ENCODE assay signal across 34 cellular contexts in genomic region chr4:118005883-118006282, GRCh38. TPM values are rescaled to one million over a fixed set of nuclear protein-coding genes. Genes with fewer than 3 reads are reported as not detected.
DNase-seq lines count a peak whose midpoint lies in the region; ATAC-seq, FAIRE-seq and TF ChIP-seq lines count a peak whose summit lies in the region.
"Had no signal": no experiment of that assay in that cellular context is flagged by ENCODE, and none has a peak within 500 bp of the region (broad histone marks: within the 10 kb centered on the region; RNA-seq: fewer than 3 reads in every experiment).

No MANE protein-coding gene starts in this region.

- DNase-seq in PC-3 = no peak
- DNase-seq in H1 (ENCODE audit: low read depth in 1 of 2, low spot score in 2 of 2) = no peak
- DNase-seq in nephron progenitor cell = no peak
- no peak for DNase-seq in activated T-helper 2 cell treated with anti-CD3 and anti-CD28 coated beads, Interferon-gamma antibody, Interleukin-2, Interleukin-4, amounts not matched to agents 10 μg/mL and 5 μg/mL and 100 μg/mL, durations not matched to agents 14 hours and 24 hours and 36 hours (ENCODE audit: low spot score)
- DNase-seq in pons (ENCODE audit: low spot score) = no peak
- DNase-seq in DMS79 (lab: John Stamatoyannopoulos, UW) = no peak
- no peak for DNase-seq in esophagus squamous epithelium (lab: John Stamatoyannopoulos, UW)
- DNase-seq: ACHN; activated effector memory CD4-positive, alpha-beta T cell treated with anti-CD3 and anti-CD28 coated beads, Interleukin-2, amount 50 U/mL, for 16 hours; activated naive CD8-positive, alpha-beta T cell treated with anti-CD3 and anti-CD28 coated beads, Interleukin-2, amount 10 ng/mL, durations not matched to agents 7 days and 5 days; dermis blood vessel endothelial cell; HFFc6; islet precursor cell; left ventricle myocardium inferior; MV-4-11; naive thymus-derived CD8-positive, alpha-beta T cell; NCI-H1694; NCI-H526 treated with DMSO at 0.1 percent for 48 hours; stimulated activated CD4-positive, alpha-beta T cell treated with anti-CD3 and anti-CD28 coated beads, Interleukin-2, amount 100 ng/mL, for 24 hours; trophoblast cell had no signal

- H4K8ac ChIP-seq in H1 (ENCODE audit: extremely low read depth, insufficient read depth, low read length) = no peak overlapping the region

- no peak overlapping the region for H3K56ac ChIP-seq in H1 (replicated peaks; ENCODE audit: insufficient read length, low read depth, low read length)

- no peak overlapping the region for H3K4me3 Mint-ChIP-seq in nephron progenitor cell
- no peak overlapping the region for H3K4me3 Mint-ChIP-seq in activated T-helper 2 cell treated with anti-CD3 and anti-CD28 coated beads, Interferon-gamma antibody, Interleukin-2, Interleukin-4, amounts not matched to agents 10 μg/mL and 5 μg/mL and 100 μg/mL, durations not matched to agents 14 hours and 24 hours and 36 hours (ENCODE audit: low read depth)
- H3K4me3 Mint-ChIP-seq: activated naive CD8-positive, alpha-beta T cell treated with anti-CD3 and anti-CD28 coated beads, Interleukin-2, amount 10 ng/mL, durations not matched to agents 7 days and 5 days; central memory CD8-positive, alpha-beta T cell; HFFc6; mesothelial cell of epicardium; naive thymus-derived CD8-positive, alpha-beta T cell had no signal

- H3K23ac ChIP-seq in H1 (ENCODE audit: insufficient read length) = no peak overlapping the region

- H3K4me3 ChIP-seq in PC-3 (ENCODE audit: low read length) = no peak overlapping the region
- no peak overlapping the region for H3K4me3 ChIP-seq in H1 (ENCODE audit: extremely low read depth in 1 of 4, insufficient read depth in 2 of 4, low read depth in 3 of 4, low read length in 4 of 4)
- no peak overlapping the region for H3K4me3 ChIP-seq in esophagus squamous epithelium
- H3K4me3 ChIP-seq: ascending aorta, BLaER1, left ventricle myocardium inferior, SJSA1, smooth muscle cell had no signal

- no TSS peak for BruUV-seq in PC-3 (replicated peaks; lab: Mats Ljungman, UMichigan)

- TF ChIP-seq CTCF in GM12872 (IDR thresholded peaks at IDR 0.05; ENCODE audit: insufficient read depth, low read depth, low read length) (peak; percentile 19; the same call in 1 of the 3 replicates), PC-3 (conservative IDR thresholded peaks at IDR 0.05; ENCODE audit: low read depth, low read length) (0 out of 2 replicates have a peak, but pooled peaks have one; percentile 9), H1 (IDR thresholded peaks at IDR 0.05; ENCODE audit: control extremely low read depth in 1 of 3, insufficient read depth in 1 of 3, low read depth in 1 of 3, low read length in 3 of 3) (peak in 2 of 3 experiments; percentile 43 to 55; a peak in 2 of 4 replicates), nephron progenitor cell (IDR thresholded peaks at IDR 0.05) (peak; percentile 25), esophagus squamous epithelium (IDR thresholded peaks at IDR 0.05) (no peak)

- no peak overlapping the region for H3K4ac ChIP-seq in H1 (replicated peaks; ENCODE audit: insufficient read length, low read depth, low read length)

- no peaks in the 10 kb centered on the region for H3K36me3 ChIP-seq in PC-3 (ENCODE audit: low read depth, low read length)
- H3K36me3 ChIP-seq in H1 (ENCODE audit: control insufficient read depth in 2 of 4, insufficient read depth in 4 of 4, low read length in 3 of 4) = no peaks in the 10 kb centered on the region
- no peaks in the 10 kb centered on the region for H3K36me3 ChIP-seq in esophagus squamous epithelium
- H3K36me3 ChIP-seq: ascending aorta, BLaER1, left ventricle myocardium inferior, SJSA1 had no signal

- TF ChIP-seq RAD21 in H1 (IDR thresholded peaks at IDR 0.05 in 1 of 2, conservative IDR thresholded peaks at IDR 0.05 in 1 of 2; ENCODE audit: low read depth in 2 of 2, low read length in 2 of 2) = peak; percentile 63 to 68

- H3K9me3 ChIP-seq in PC-3 (ENCODE audit: low read length) (no peaks in the 10 kb centered on the region), H1 (ENCODE audit: insufficient read depth in 2 of 2, low read depth in 1 of 2, low read length in 1 of 2) (no peaks in the 10 kb centered on the region), esophagus squamous epithelium (no peaks in the 10 kb centered on the region)
- H3K9me3 ChIP-seq: ascending aorta, BLaER1, left ventricle myocardium inferior, SJSA1 had no signal

- H2AFZ ChIP-seq in PC-3 (ENCODE audit: low read length) (no peak overlapping the region), H1 (ENCODE audit: low read length) (peak overlapping the region; percentile 84; the same call in 1 of the 2 replicates)

- no peak overlapping the region for H2BK15ac ChIP-seq in H1 (ENCODE audit: low read length)

- no peak overlapping the region for H2BK12ac ChIP-seq in H1 (ENCODE audit: low read depth, low read length)

- H4K5ac ChIP-seq in H1 (ENCODE audit: insufficient read length, low read depth, low read length) = no peak overlapping the region

- H3K4me1 Mint-ChIP-seq in nephron progenitor cell = no peaks in the 10 kb centered on the region
- no peaks in the 10 kb centered on the region for H3K4me1 Mint-ChIP-seq in activated T-helper 2 cell treated with anti-CD3 and anti-CD28 coated beads, Interferon-gamma antibody, Interleukin-2, Interleukin-4, amounts not matched to agents 10 μg/mL and 5 μg/mL and 100 μg/mL, durations not matched to agents 14 hours and 24 hours and 36 hours (ENCODE audit: low read depth)
- H3K4me1 Mint-ChIP-seq: activated naive CD8-positive, alpha-beta T cell treated with anti-CD3 and anti-CD28 coated beads, Interleukin-2, amount 10 ng/mL, durations not matched to agents 7 days and 5 days; central memory CD8-positive, alpha-beta T cell; mesothelial cell of epicardium; naive thymus-derived CD8-positive, alpha-beta T cell had no signal

- peak; percentile 57 for FAIRE-seq in H1 (lab: Jason Lieb, UNC)
- FAIRE-seq: endometrium, GM18507, TTC549 had no signal

- H3K4me1 ChIP-seq in PC-3 (ENCODE audit: insufficient read depth, low read length) (no peaks in the 10 kb centered on the region), H1 (replicated peaks in 1 of 4; ENCODE audit: control insufficient read depth in 3 of 4, insufficient read depth in 4 of 4, low read length in 3 of 4) (no peaks in the 10 kb centered on the region), esophagus squamous epithelium (no peaks in the 10 kb centered on the region)
- H3K4me1 ChIP-seq: ascending aorta, BLaER1, left ventricle myocardium inferior, SJSA1 had no signal

- H2BK120ac ChIP-seq in H1 (replicated peaks; ENCODE audit: low read depth, low read length) = no peak overlapping the region

- H3K14ac ChIP-seq in H1 (ENCODE audit: insufficient read length) = no peak overlapping the region

- no peaks in the 10 kb centered on the region for H4K20me1 ChIP-seq in PC-3 (ENCODE audit: low read length)
- no peaks in the 10 kb centered on the region for H4K20me1 ChIP-seq in H1 (replicated peaks in 1 of 2; ENCODE audit: control insufficient read depth in 1 of 2, insufficient read depth in 2 of 2, low read length in 2 of 2)
- H4K20me1 ChIP-seq: BLaER1 had no signal

- H3K36me3 Mint-ChIP-seq in nephron progenitor cell (ENCODE audit: low read depth) = no peaks in the 10 kb centered on the region
- no peaks in the 10 kb centered on the region for H3K36me3 Mint-ChIP-seq in activated T-helper 2 cell treated with anti-CD3 and anti-CD28 coated beads, Interferon-gamma antibody, Interleukin-2, Interleukin-4, amounts not matched to agents 10 μg/mL and 5 μg/mL and 100 μg/mL, durations not matched to agents 14 hours and 24 hours and 36 hours (ENCODE audit: low read depth)
- H3K36me3 Mint-ChIP-seq: activated naive CD8-positive, alpha-beta T cell treated with anti-CD3 and anti-CD28 coated beads, Interleukin-2, amount 10 ng/mL, durations not matched to agents 7 days and 5 days; mesothelial cell of epicardium; naive thymus-derived CD8-positive, alpha-beta T cell had no signal

- no peak for TF ChIP-seq EP300 in H1 (IDR thresholded peaks at IDR 0.05; ENCODE audit: borderline replicate concordance in 1 of 2, low read depth in 2 of 2, low read length in 2 of 2)

- 79% methylated on average over 3 of the region's 3 CpGs; no CpG with 5 or more reads in 1 of the 2 experiments for WGBS in H1 (ENCODE audit: extremely low coverage in 1 of 2, insufficient coverage in 1 of 2, insufficient read length in 1 of 2, insufficient replicate concordance in 2 of 2, low coverage in 1 of 2, low lambda C conversion rate in 2 of 2, missing lambda C conversion rate in 1 of 2), 2 experiments
- WGBS in esophagus squamous epithelium, 2 donors = 72 to 73% methylated on average over 3 of the region's 3 CpGs

- no peak overlapping the region for H3K18ac ChIP-seq in H1 (ENCODE audit: extremely low read depth, low read length)

- no peak overlapping the region for H3K4me2 ChIP-seq in PC-3 (ENCODE audit: low read length)
- no peak overlapping the region for H3K4me2 ChIP-seq in H1 (ENCODE audit: insufficient read depth in 1 of 2, low read depth in 2 of 2, low read length in 2 of 2)
- H3K4me2 ChIP-seq: BLaER1, smooth muscle cell had no signal

- peak overlapping the region; percentile 26 for H3K27ac Mint-ChIP-seq in nephron progenitor cell
- no peak overlapping the region for H3K27ac Mint-ChIP-seq in activated T-helper 2 cell treated with anti-CD3 and anti-CD28 coated beads, Interferon-gamma antibody, Interleukin-2, Interleukin-4, amounts not matched to agents 10 μg/mL and 5 μg/mL and 100 μg/mL, durations not matched to agents 14 hours and 24 hours and 36 hours
- H3K27ac Mint-ChIP-seq: activated naive CD8-positive, alpha-beta T cell treated with anti-CD3 and anti-CD28 coated beads, Interleukin-2, amount 10 ng/mL, durations not matched to agents 7 days and 5 days; HFFc6; mesothelial cell of epicardium; naive thymus-derived CD8-positive, alpha-beta T cell had no signal

- POLR2A ChIA-PET in PC-3 (lab: Charles Lee; ENCODE audit: unreplicated experiment) (no interaction called here), H1 (lab: Charles Lee; ENCODE audit: partially characterized antibody) (no interaction called here)

- no peaks in the 10 kb centered on the region for H3K27me3 ChIP-seq in PC-3 (ENCODE audit: low read length)
- peaks cover 0 to 1% (median 0%) of the 10 kb centered on the region in 4 experiments; a peak in 1 of 7 replicates for H3K27me3 ChIP-seq in H1 (replicated peaks in 1 of 4; ENCODE audit: control insufficient read depth in 3 of 4, extremely low read depth in 1 of 4, insufficient read depth in 3 of 4, low read length in 3 of 4)
- H3K27me3 ChIP-seq in esophagus squamous epithelium = no peaks in the 10 kb centered on the region
- H3K27me3 ChIP-seq: ascending aorta, BLaER1, SJSA1 had no signal

- no peaks in the 10 kb centered on the region for H3K79me2 ChIP-seq in PC-3 (ENCODE audit: low read length)
- no peaks in the 10 kb centered on the region for H3K79me2 ChIP-seq in H1 (ENCODE audit: control insufficient read depth in 1 of 2, insufficient read depth in 2 of 2, low read length in 2 of 2)

- H3K27ac ChIP-seq in PC-3 (ENCODE audit: low read length) (no peak overlapping the region), H1 (ENCODE audit: low read depth, low read length) (no peak overlapping the region), esophagus squamous epithelium (no peak overlapping the region)
- H3K27ac ChIP-seq: ascending aorta, BLaER1, HL-60, left ventricle myocardium inferior, SJSA1 had no signal

- H2BK20ac ChIP-seq in H1 (ENCODE audit: low read length) = no peak overlapping the region

- ATAC-seq in PC-3 = no peak
- ATAC-seq: naive thymus-derived CD8-positive, alpha-beta T cell had no signal

- intact Hi-C loops in PC-3 (cut with micrococcal nuclease) = no loop called here
- intact Hi-C loops in activated T-helper 2 cell treated with anti-CD3 and anti-CD28 coated beads, Interferon-gamma antibody, Interleukin-2, Interleukin-4, amounts not matched to agents 10 μg/mL and 5 μg/mL and 100 μg/mL, durations not matched to agents 14 hours and 24 hours and 36 hours (cut with micrococcal nuclease) = no loop called here
- intact Hi-C loops in esophagus squamous epithelium (cut with DNase I) = no loop called here

- H3K23me2 ChIP-seq in H1 (ENCODE audit: low read depth, low read length) = no peaks in the 10 kb centered on the region

- TF ChIP-seq POLR2A in H1 (IDR thresholded peaks at IDR 0.05; ENCODE audit: control extremely low read depth in 1 of 2, low read depth in 2 of 2, low read length in 2 of 2) (no peak), esophagus squamous epithelium (IDR thresholded peaks at IDR 0.05) (no peak)

- CTCF ChIA-PET in PC-3 (lab: Charles Lee) = no interaction called here
- CTCF ChIA-PET in H1 (lab: Charles Lee; ENCODE audit: partially characterized antibody) = interaction anchor here (0.6 to 2.5 kb wide), 20 partner anchors 9 to 871 kb away, joined by 3 to 9 read pairs (median 4); partner anchors contain the start of gene NDST3

- H3F3A ChIP-seq in PC-3 (ENCODE audit: low read length, unreplicated experiment) = no peaks in the 10 kb centered on the region

- H3K9ac ChIP-seq in PC-3 (ENCODE audit: low read length) (no peak overlapping the region), H1 (replicated peaks in 1 of 4; ENCODE audit: extremely low read depth in 1 of 4, low read depth in 3 of 4, low read length in 3 of 4) (no peak overlapping the region)
- H3K9ac ChIP-seq: BLaER1 had no signal

- no peak overlapping the region for H2BK5ac ChIP-seq in H1 (ENCODE audit: low read depth, low read length)

- H3K9me3 Mint-ChIP-seq in nephron progenitor cell = no peaks in the 10 kb centered on the region
- no peaks in the 10 kb centered on the region for H3K9me3 Mint-ChIP-seq in activated T-helper 2 cell treated with anti-CD3 and anti-CD28 coated beads, Interferon-gamma antibody, Interleukin-2, Interleukin-4, amounts not matched to agents 10 μg/mL and 5 μg/mL and 100 μg/mL, durations not matched to agents 14 hours and 24 hours and 36 hours
- H3K9me3 Mint-ChIP-seq: activated naive CD8-positive, alpha-beta T cell treated with anti-CD3 and anti-CD28 coated beads, Interleukin-2, amount 10 ng/mL, durations not matched to agents 7 days and 5 days; HFFc6; mesothelial cell of epicardium had no signal

- H3K27me3 Mint-ChIP-seq in nephron progenitor cell (ENCODE audit: low read depth, poor library complexity) = no peaks in the 10 kb centered on the region
- H3K27me3 Mint-ChIP-seq in activated T-helper 2 cell treated with anti-CD3 and anti-CD28 coated beads, Interferon-gamma antibody, Interleukin-2, Interleukin-4, amounts not matched to agents 10 μg/mL and 5 μg/mL and 100 μg/mL, durations not matched to agents 14 hours and 24 hours and 36 hours (ENCODE audit: low read depth) = no peaks in the 10 kb centered on the region
- H3K27me3 Mint-ChIP-seq: activated naive CD8-positive, alpha-beta T cell treated with anti-CD3 and anti-CD28 coated beads, Interleukin-2, amount 10 ng/mL, durations not matched to agents 7 days and 5 days; central memory CD8-positive, alpha-beta T cell had no signal

- H3K79me1 ChIP-seq in H1 (ENCODE audit: low read depth, low read length) = no peaks in the 10 kb centered on the region

- no peak overlapping the region for H4K91ac ChIP-seq in H1 (replicated peaks; ENCODE audit: insufficient read length, low read length)

- no peak overlapping the region for H2AK5ac ChIP-seq in H1 (ENCODE audit: low read depth, low read length)

- H3K9me2 ChIP-seq in PC-3 (replicated peaks; ENCODE audit: low read length) = no peaks in the 10 kb centered on the region

RNA-seq across cellular contexts. Expression of gene NDST3, which starts 28.4 kb away (rescaled TPM):
- 0.04 and 0.17 TPM in 2 replicates for total RNA-seq in PC-3 (2014; rRNA removed)
- 0.60 and 0.71 TPM in 2 replicates for total RNA-seq in H1 (2021; fragmentation: NEBNext Ultra II Directional; extraction: Animal tissue kit (Norgen Biotek cat#: 25700))
- 0.13 and 0.35 TPM in 2 replicates for polyA plus RNA-seq in H1 (2011; rRNA removed)
- 0.32 TPM for polyA plus RNA-seq in H1 (2011; cell fraction: cytosol; rRNA removed)
- 0.29 TPM for polyA plus RNA-seq in H1 (2011; cell fraction: nucleus; rRNA removed)
- 0.23 to 0.52 TPM (median 0.34 TPM) in 4 replicates for polyA plus RNA-seq in H1 (2012, experiment 1 of 2)
- polyA plus RNA-seq in H1 (2012, experiment 2 of 2) = not detected
- 0.55 TPM for polyA plus RNA-seq in H1 (2013, experiment 1 of 2)
- 0.72 TPM for polyA plus RNA-seq in H1 (2013, experiment 2 of 2)
- 0.47 and 1.3 TPM in 2 replicates for polyA minus RNA-seq in H1 (2011; rRNA and poly(A)+ RNA removed)
- not detected for polyA minus RNA-seq in H1 (2011; cell fraction: cytosol; rRNA and poly(A)+ RNA removed)
- polyA minus RNA-seq in H1 (2011; cell fraction: nucleus; rRNA and poly(A)+ RNA removed) = 1.2 TPM
- 0.07 TPM in 1 of 2 replicates, not detected in the other for total RNA-seq in activated T-helper 2 cell treated with anti-CD3 and anti-CD28 coated beads, Interferon-gamma antibody, Interleukin-2, Interleukin-4, amounts not matched to agents 10 μg/mL and 5 μg/mL and 100 μg/mL, durations not matched to agents 14 hours and 24 hours and 36 hours
- under 1 TPM in 1 of 4 donors, not detected in 3; 0.19 TPM for total RNA-seq in esophagus squamous epithelium
- total RNA-seq: activated naive CD8-positive, alpha-beta T cell treated with anti-CD3 and anti-CD28 coated beads, Interleukin-2, amount 10 ng/mL, durations not matched to agents 7 days and 5 days; ascending aorta; HFFc6; left ventricle myocardium inferior; naive thymus-derived CD8-positive, alpha-beta T cell; omental fat pad; subcutaneous adipose tissue; T-helper 1 cell treated with Interleukin-12 subunit alpha and Interleukin-12 subunit beta and Interleukin-4 antibody, amounts not matched to agents 30 ng/mL and 1 ng/mL, for 36 hours had no signal
- polyA plus RNA-seq: smooth muscle cell had no signal

Comparison
In these comparisons a context has a peak if more than half of its experiments do, and no peak if none do; other contexts are left out.
1. CTCF ChIP-seq: peak in GM12872 (single experiment), PC-3 (single experiment), H1 (2 of 3) and nephron progenitor cell (single experiment); none in esophagus squamous epithelium (0 of 6).